10 cellular contexts compared by ENCODE assay signal in the genomic region with DNA sequence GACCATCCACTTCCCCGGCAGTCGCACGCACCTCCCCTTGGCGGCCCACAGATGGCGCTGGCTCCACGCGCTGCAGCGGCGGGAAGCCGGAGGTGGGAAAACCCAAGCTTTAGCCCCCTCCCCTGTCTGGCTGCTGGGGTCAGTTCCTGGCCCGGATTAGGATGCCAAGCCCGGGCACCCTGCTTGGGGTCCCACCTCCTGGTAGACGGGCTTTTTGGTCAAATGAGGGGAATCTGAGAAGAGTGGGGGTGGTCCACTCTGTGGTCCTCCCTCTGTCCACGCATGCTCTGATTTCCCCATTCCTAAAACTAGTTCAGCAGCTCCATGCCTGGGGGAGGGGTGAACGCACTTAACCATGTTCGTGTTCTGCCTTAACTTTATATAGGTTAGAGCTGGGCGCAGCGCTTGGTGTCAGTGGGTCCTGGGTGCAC. TPM values are rescaled to one million over a fixed set of nuclear protein-coding genes. Genes with fewer than 3 reads are reported as not detected.
DNase-seq lines count a peak whose midpoint lies in the region; ATAC-seq, FAIRE-seq and TF ChIP-seq lines count a peak whose summit lies in the region.
"Had no signal": no experiment of that assay in that cellular context is flagged by ENCODE, and none has a peak within 500 bp of the region (broad histone marks: within the 10 kb centered on the region; RNA-seq: fewer than 3 reads in every experiment).

No MANE protein-coding gene starts in this region.

- no peaks in the 10 kb centered on the region for H3K4me1 ChIP-seq in OCI-LY3 (ENCODE audit: low read length)
- no peaks in the 10 kb centered on the region for H3K4me1 ChIP-seq in endothelial cell of umbilical vein (ENCODE audit: control insufficient read depth, extremely low read depth, insufficient read depth, low read length)
- H3K4me1 ChIP-seq in pancreas = no peaks in the 10 kb centered on the region

- H2AFZ ChIP-seq in OCI-LY3 (ENCODE audit: low read depth, low read length) (peak overlapping the region; percentile 64; the same call in 1 of the 2 replicates), endothelial cell of umbilical vein (ENCODE audit: low read depth, low read length) (no peak overlapping the region)

- H3K9me3 ChIP-seq in OCI-LY3 (ENCODE audit: insufficient read depth, low read length) (no peaks in the 10 kb centered on the region), endothelial cell of umbilical vein (replicated peaks; ENCODE audit: control insufficient read depth, insufficient read depth, low read length) (no peaks in the 10 kb centered on the region), pancreas (no peaks in the 10 kb centered on the region)

- FAIRE-seq in endothelial cell of umbilical vein (lab: Jason Lieb, UNC) = no peak
- no peak for FAIRE-seq in pancreas (lab: Jason Lieb, UNC)
- no peak for FAIRE-seq in frontal cortex (lab: Jason Lieb, UNC)
- FAIRE-seq: A204.1 had no signal

- CTCF ChIA-PET in endothelial cell of umbilical vein (lab: Charles Lee) = interaction anchor here (0.6 to 0.8 kb wide), 5 partner anchors 12 to 1572 kb away, joined by 3 to 4 read pairs (median 4); no protein-coding TSS in a partner anchor

- H3K27me3 ChIP-seq in OCI-LY3 (ENCODE audit: low read depth, low read length) (peaks cover 6% of the 10 kb centered on the region; the same call in 1 of the 2 replicates), endothelial cell of umbilical vein (ENCODE audit: control insufficient read depth in 2 of 2, insufficient read depth in 2 of 2, low read length in 2 of 2) (no peaks in the 10 kb centered on the region), pancreas (peaks cover 0 to 9% (median 3%) of the 10 kb centered on the region in 4 donors)

- no peaks in the 10 kb centered on the region for H3K36me3 ChIP-seq in OCI-LY3 (replicated peaks; ENCODE audit: low read depth, low read length)
- H3K36me3 ChIP-seq in endothelial cell of umbilical vein (ENCODE audit: control insufficient read depth in 2 of 2, extremely low read depth in 1 of 2, insufficient read depth in 2 of 2, low read length in 2 of 2) = no peaks in the 10 kb centered on the region
- H3K36me3 ChIP-seq in pancreas = no peaks in the 10 kb centered on the region

- DNase-seq in DMS 273 (lab: John Stamatoyannopoulos, UW; ENCODE audit: unreplicated experiment) = peak; percentile 52
- no peak for DNase-seq in DMS 273 treated with DMSO at 0.1 percent for 48 hours (lab: John Stamatoyannopoulos, UW)
- DNase-seq in endothelial cell of umbilical vein (ENCODE audit: low read depth, low spot score) = no peak
- DNase-seq in pancreas = peak in 1 of 6 donors; percentile 65
- no peak for DNase-seq in frontal cortex (ENCODE audit: low spot score in 2 of 2)
- DNase-seq in SW 1271 (lab: John Stamatoyannopoulos, UW) = no peak

- TF ChIP-seq POLR2A in endothelial cell of umbilical vein (IDR thresholded peaks at IDR 0.05; ENCODE audit: low read depth, low read length) = no peak

- intact Hi-C loops in endothelial cell of umbilical vein (cut with micrococcal nuclease) = no loop called here
- intact Hi-C loops in pancreas (cut with DNase I) = no loop called here

- H3K9ac ChIP-seq in OCI-LY3 (ENCODE audit: low read length) = no peak overlapping the region
- H3K9ac ChIP-seq in endothelial cell of umbilical vein (replicated peaks; ENCODE audit: extremely low read depth, insufficient read depth, low read length) = no peak overlapping the region

- peak overlapping the region; percentile 17 for H3K4me2 ChIP-seq in OCI-LY3 (ENCODE audit: low read length)
- no peak overlapping the region for H3K4me2 ChIP-seq in endothelial cell of umbilical vein (ENCODE audit: insufficient read depth, low read length)

- H3K79me2 ChIP-seq in OCI-LY3 (ENCODE audit: low read length) = no peaks in the 10 kb centered on the region
- no peaks in the 10 kb centered on the region for H3K79me2 ChIP-seq in endothelial cell of umbilical vein (ENCODE audit: control insufficient read depth, insufficient read depth, low read length)

- peak in 3 of 4 donors; percentile 32 to 57 (median 40) for ATAC-seq in pancreas
- no peak for ATAC-seq in HG02884 (IDR thresholded peaks at IDR 0.05; ENCODE audit: unreplicated experiment)

- H3K9me1 ChIP-seq in endothelial cell of umbilical vein (replicated peaks; ENCODE audit: control insufficient read depth, extremely low read depth, insufficient read depth, low read length) = no peaks in the 10 kb centered on the region

- H4K20me1 ChIP-seq in OCI-LY3 (ENCODE audit: insufficient read depth, low read length) = no peaks in the 10 kb centered on the region
- H4K20me1 ChIP-seq in endothelial cell of umbilical vein (replicated peaks; ENCODE audit: control insufficient read depth, extremely low read depth, insufficient read depth, low read length) = no peaks in the 10 kb centered on the region

- no TSS peak for BruUV-seq in endothelial cell of umbilical vein (replicated peaks; lab: Mats Ljungman, UMichigan)

- WGBS in pancreas, 2 donors = 13 to 14% methylated on average over 18 of the region's 18 CpGs

- POLR2A ChIA-PET in endothelial cell of umbilical vein (lab: Charles Lee) = no interaction called here

- H3K4me3 ChIP-seq in OCI-LY3 (ENCODE audit: low read length) = no peak overlapping the region
- no peak overlapping the region for H3K4me3 ChIP-seq in endothelial cell of umbilical vein (replicated peaks in 1 of 3; ENCODE audit: insufficient read depth in 1 of 3, low read depth in 1 of 3, low read length in 3 of 3)
- H3K4me3 ChIP-seq in pancreas = no peak overlapping the region
- H3K4me3 ChIP-seq: skin epidermis had no signal

- dilution Hi-C loops in endothelial cell of umbilical vein (cut with MboI; ENCODE audit: extremely low pct_ligation_motif_present, low sequenced_read_pairs) = no loop called here

- H3K27ac ChIP-seq in OCI-LY3 (ENCODE audit: low read length) (no peak overlapping the region), endothelial cell of umbilical vein (ENCODE audit: insufficient read depth, low read depth, low read length) (no peak overlapping the region), pancreas (no peak overlapping the region)

- TF ChIP-seq CTCF in OCI-LY3 (IDR thresholded peaks at IDR 0.05; ENCODE audit: low read depth, low read length) = peak; percentile 74
- TF ChIP-seq CTCF in endothelial cell of umbilical vein (IDR thresholded peaks at IDR 0.05; ENCODE audit: extremely low read depth in 1 of 2, insufficient read depth in 1 of 2, low read depth in 1 of 2, low read length in 2 of 2) = peak; percentile 53 to 77
- TF ChIP-seq CTCF in pancreas (IDR thresholded peaks at IDR 0.05) = peak; percentile 26 to 47 (median 34)

TF ChIP-seq in endothelial cell of umbilical vein, 7 proteins besides CTCF, POLR2A, EP300 and RAD21:
- TF ChIP-seq EZH2 (IDR thresholded peaks at IDR 0.05; ENCODE audit: borderline replicate concordance, low read depth, low read length, severe bottlenecking) (no peak), JUN (IDR thresholded peaks at IDR 0.05; ENCODE audit: borderline replicate concordance, insufficient read depth, insufficient read length, low read depth) (no peak), FOS (IDR thresholded peaks at IDR 0.05; ENCODE audit: borderline replicate concordance, insufficient read depth, low read length) (no peak), POLR2AphosphoS5 (IDR thresholded peaks at IDR 0.05; ENCODE audit: insufficient read depth, low read depth, low read length) (no peak)
- TF ChIP-seq, protein P1, sequence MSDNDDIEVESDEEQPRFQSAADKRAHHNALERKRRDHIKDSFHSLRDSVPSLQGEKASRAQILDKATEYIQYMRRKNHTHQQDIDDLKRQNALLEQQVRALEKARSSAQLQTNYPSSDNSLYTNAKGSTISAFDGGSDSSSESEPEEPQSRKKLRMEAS (IDR thresholded peaks at IDR 0.05; ENCODE audit: insufficient read depth, insufficient read length) = no peak

RNA-seq across cellular contexts. Expression of a gene that starts 8.1 kb away (rescaled TPM):
- total RNA-seq in endothelial cell of umbilical vein = not detected in 2 replicates
- not detected in 2 replicates for polyA plus RNA-seq in endothelial cell of umbilical vein
- not detected in 2 replicates for polyA plus RNA-seq in endothelial cell of umbilical vein (2011; cell fraction: cytosol; rRNA removed)
- polyA plus RNA-seq in endothelial cell of umbilical vein (2011; cell fraction: nucleus; rRNA removed) = 0.04 TPM in 1 of 2 replicates, not detected in the other
- not detected in 2 replicates for polyA plus RNA-seq in endothelial cell of umbilical vein (2012)
- 0.70 and 2.6 TPM in 2 replicates for polyA minus RNA-seq in endothelial cell of umbilical vein
- 2.5 TPM for polyA minus RNA-seq in endothelial cell of umbilical vein (2011; cell fraction: cytosol; rRNA and poly(A)+ RNA removed)
- not detected in 2 replicates for polyA minus RNA-seq in endothelial cell of umbilical vein (2011; cell fraction: nucleus; rRNA and poly(A)+ RNA removed)
- total RNA-seq in pancreas = 1 to 10 TPM in 2 of 6 donors, under 1 TPM in 4; 0.31 to 4.5 (median 0.83) TPM
- under 1 TPM; 0.31 to 0.65 TPM for polyA plus RNA-seq in pancreas
- under 0.01 TPM for total RNA-seq in frontal cortex

RNA-seq across cellular contexts. Expression of a gene that starts 48.5 kb away (rescaled TPM):
- total RNA-seq in endothelial cell of umbilical vein (not detected in 2 replicates), pancreas (not detected), frontal cortex (not detected)
- polyA plus RNA-seq in endothelial cell of umbilical vein (not detected in 2 replicates), pancreas (not detected)
- not detected in 2 replicates for polyA plus RNA-seq in endothelial cell of umbilical vein (2011; cell fraction: cytosol; rRNA removed)
- polyA plus RNA-seq in endothelial cell of umbilical vein (2011; cell fraction: nucleus; rRNA removed) = not detected in 2 replicates
- not detected in 2 replicates for polyA plus RNA-seq in endothelial cell of umbilical vein (2012)
- polyA minus RNA-seq in endothelial cell of umbilical vein = not detected in 2 replicates
- not detected for polyA minus RNA-seq in endothelial cell of umbilical vein (2011; cell fraction: cytosol; rRNA and poly(A)+ RNA removed)
- not detected in 2 replicates for polyA minus RNA-seq in endothelial cell of umbilical vein (2011; cell fraction: nucleus; rRNA and poly(A)+ RNA removed)

RNA-seq across cellular contexts. Expression of a gene that starts 48.5 kb away (rescaled TPM):
- total RNA-seq in endothelial cell of umbilical vein (not detected in 2 replicates), pancreas (under 1 TPM in 1 of 6 donors, not detected in 5; 0.03 TPM), frontal cortex (not detected)
- polyA plus RNA-seq in endothelial cell of umbilical vein (not detected in 2 replicates), pancreas (not detected)
- not detected in 2 replicates for polyA plus RNA-seq in endothelial cell of umbilical vein (2011; cell fraction: cytosol; rRNA removed)
- polyA plus RNA-seq in endothelial cell of umbilical vein (2011; cell fraction: nucleus; rRNA removed) = not detected in 2 replicates
- polyA plus RNA-seq in endothelial cell of umbilical vein (2012) = 0.15 and 0.16 TPM in 2 replicates
- not detected in 2 replicates for polyA minus RNA-seq in endothelial cell of umbilical vein
- polyA minus RNA-seq in endothelial cell of umbilical vein (2011; cell fraction: cytosol; rRNA and poly(A)+ RNA removed) = not detected
- polyA minus RNA-seq in endothelial cell of umbilical vein (2011; cell fraction: nucleus; rRNA and poly(A)+ RNA removed) = not detected in 2 replicates
